In genomic region chr1:54795100-54795665, GRCh38 we compare ENCODE assay signal across 17 cellular contexts. TPM values are rescaled to one million over a fixed set of nuclear protein-coding genes. Genes with fewer than 3 reads are reported as not detected.
A peak's percentile ranks its signal among the peaks of the same experiment; 100 is the strongest.
DNase-seq lines count a peak whose midpoint lies in the region; FAIRE-seq and TF ChIP-seq lines count a peak whose summit lies in the region.
"Had no signal": no experiment of that assay in that cellular context is flagged by ENCODE, and none has a peak within 500 bp of the region (broad histone marks: within the 10 kb centered on the region; RNA-seq: fewer than 3 reads in every experiment).

No MANE protein-coding gene starts in this region.

- POLR2A ChIA-PET in Caco-2 (lab: Charles Lee): no interaction called here

- H3K4me1 Mint-ChIP-seq in Caco-2 (ENCODE audit: low read depth, unreplicated experiment) (peaks cover 36% of the 10 kb centered on the region), neural crest cell (peaks cover 5% of the 10 kb centered on the region)

- no peak overlapping the region for H3K4me3 ChIP-seq in Caco-2 (ENCODE audit: low read depth, low read length)
- no peak overlapping the region for H3K4me3 ChIP-seq in colonic mucosa
- H3K4me3 ChIP-seq: right lobe of liver had no signal

- no peaks in the 10 kb centered on the region for H3K27me3 Mint-ChIP-seq in Caco-2 (ENCODE audit: insufficient read depth, unreplicated experiment)
- H3K27me3 Mint-ChIP-seq in neural crest cell (ENCODE audit: low read depth): peaks cover 17% of the 10 kb centered on the region
- H3K27me3 Mint-ChIP-seq: CD4-positive, alpha-beta memory T cell had no signal

- no peaks in the 10 kb centered on the region for H3K27me3 ChIP-seq in Caco-2 (replicated peaks; ENCODE audit: control insufficient read depth, insufficient read depth, low read length)
- no peaks in the 10 kb centered on the region for H3K27me3 ChIP-seq in colonic mucosa
- H3K27me3 ChIP-seq: right lobe of liver had no signal

- TF ChIP-seq EP300 in Ishikawa (IDR thresholded peaks at IDR 0.05; ENCODE audit: borderline replicate concordance): no peak

- peak overlapping the region; percentile 52 to 84 for H3K9ac ChIP-seq in colonic mucosa (ENCODE audit: low read depth in 2 of 2, low read length in 2 of 2)

- FAIRE-seq in HTR-8/SVneo (lab: Jason Lieb, UNC): no peak
- FAIRE-seq: kidney had no signal

- TF ChIP-seq CTCF in Caco-2 (IDR thresholded peaks at IDR 0.05; ENCODE audit: insufficient read depth in 1 of 2, low read depth in 1 of 2, low read length in 1 of 2, severe bottlenecking in 1 of 2, unreplicated experiment in 1 of 2): no peak
- TF ChIP-seq CTCF in colonic mucosa (IDR thresholded peaks at IDR 0.05): no peak
- no peak for TF ChIP-seq CTCF in neural crest cell (conservative IDR thresholded peaks at IDR 0.05)

- H3K4me3 Mint-ChIP-seq in Caco-2 (ENCODE audit: unreplicated experiment): peak overlapping the region; percentile 47
- H3K4me3 Mint-ChIP-seq in neural crest cell: no peak overlapping the region
- H3K4me3 Mint-ChIP-seq: CD4-positive, alpha-beta memory T cell had no signal

- TF ChIP-seq RAD21 in Ishikawa (IDR thresholded peaks at IDR 0.05; ENCODE audit: low read depth): no peak

- peaks cover 14% of the 10 kb centered on the region for H3K36me3 Mint-ChIP-seq in Caco-2 (ENCODE audit: insufficient read depth, unreplicated experiment)
- H3K36me3 Mint-ChIP-seq in neural crest cell (ENCODE audit: low read depth): no peaks in the 10 kb centered on the region

- peak overlapping the region; percentile 90 for H3K27ac Mint-ChIP-seq in Caco-2 (ENCODE audit: unreplicated experiment)
- peak overlapping the region; percentile 59 for H3K27ac Mint-ChIP-seq in neural crest cell (ENCODE audit: unreplicated experiment)

- intact Hi-C loops in Caco-2 (cut with micrococcal nuclease; ENCODE audit: unreplicated experiment) (no loop called here), colonic mucosa (cut with DNase I) (no loop called here)

- peaks cover 26% of the 10 kb centered on the region for H3K4me1 ChIP-seq in Caco-2
- peaks cover 38% of the 10 kb centered on the region for H3K4me1 ChIP-seq in colonic mucosa

- no peaks in the 10 kb centered on the region for H3K9me3 Mint-ChIP-seq in Caco-2 (ENCODE audit: unreplicated experiment)
- H3K9me3 Mint-ChIP-seq in neural crest cell: no peaks in the 10 kb centered on the region

- H3K9me3 ChIP-seq in Caco-2 (no peaks in the 10 kb centered on the region; the same call in 1 of the 2 replicates), colonic mucosa (no peaks in the 10 kb centered on the region)
- H3K9me3 ChIP-seq: right lobe of liver had no signal

- BruUV-seq in Caco-2 (replicated peaks; lab: Mats Ljungman, UMichigan): no TSS peak

- CTCF ChIA-PET in Caco-2 (lab: Charles Lee): no interaction called here

- peak overlapping the region; percentile 87 for H3K27ac ChIP-seq in colonic mucosa

- H3K36me3 ChIP-seq in Caco-2 (ENCODE audit: control insufficient read depth, insufficient read depth, low read length) (no peaks in the 10 kb centered on the region), colonic mucosa (no peaks in the 10 kb centered on the region)
- H3K36me3 ChIP-seq: right lobe of liver had no signal

- peak in 1 of 2 experiments; percentile 4 for DNase-seq in Caco-2
- DNase-seq in colonic mucosa: no peak
- no peak for DNase-seq in neural crest cell (ENCODE audit: low read depth, low spot score)
- no peak for DNase-seq in HTR-8/SVneo (ENCODE audit: insufficient read length, low spot score)
- DNase-seq in stimulated activated CD4-positive, alpha-beta T cell treated with anti-CD3 and anti-CD28 coated beads, Interleukin-4, amount 100 ng/mL, for 4 hours: no peak
- DNase-seq in NCI-H1092 (lab: John Stamatoyannopoulos, UW): no peak
- DNase-seq in SW 1271 (lab: John Stamatoyannopoulos, UW): no peak
- DNase-seq: activated T-cell treated with anti-CD3 and anti-CD28 coated beads for 4 hours; CD4-positive, alpha-beta memory T cell; Karpas-422; kidney; NCI-H1694; NCI-H774; substantia nigra had no signal

TF ChIP-seq in Ishikawa, 13 proteins besides CTCF, POLR2A, EP300 and RAD21:
- no peak for TF ChIP-seq TCF12 (IDR thresholded peaks at IDR 0.05; ENCODE audit: low read depth)
- peak; percentile 40 for TF ChIP-seq REST (IDR thresholded peaks at IDR 0.05; ENCODE audit: low read depth)
- no peak for TF ChIP-seq EGR1 (IDR thresholded peaks at IDR 0.05)

RNA-seq across cellular contexts. Expression of gene TTC22, which starts 5.9 kb away (rescaled TPM):
- total RNA-seq in Caco-2 (2022): 8.8 and 9.9 TPM in 2 replicates
- 10 to 100 TPM; 52.4 to 80.6 TPM for total RNA-seq in colonic mucosa
- not detected in 2 replicates for total RNA-seq in neural crest cell
- total RNA-seq: SK-MEL-5 had no signal

RNA-seq across cellular contexts. Expression of gene PARS2, which starts 30.9 kb away (rescaled TPM):
- total RNA-seq in Caco-2 (2022): 5.8 and 6.5 TPM in 2 replicates
- total RNA-seq in colonic mucosa: 10 to 100 TPM; 11.1 to 11.2 TPM
- 7.1 and 8.2 TPM in 2 replicates for total RNA-seq in neural crest cell
